In genomic region chr19:16520074-16520973, GRCh38 we compare ENCODE assay signal across 18 cellular contexts. TPM values are rescaled to one million over a fixed set of nuclear protein-coding genes. Genes with fewer than 3 reads are reported as not detected.
DNase-seq lines count a peak whose midpoint lies in the region; ATAC-seq, FAIRE-seq and TF ChIP-seq lines count a peak whose summit lies in the region.
"Had no signal": no experiment of that assay in that cellular context is flagged by ENCODE, and none has a peak within 500 bp of the region (broad histone marks: within the 10 kb centered on the region; RNA-seq: fewer than 3 reads in every experiment).

No MANE protein-coding gene starts in this region.

- peaks cover 35% of the 10 kb centered on the region for H3K36me3 Mint-ChIP-seq in endothelial cell (ENCODE audit: low read depth, unreplicated experiment)

- H3K79me2 ChIP-seq in HepG2 (ENCODE audit: insufficient read depth, low read length) = no peaks in the 10 kb centered on the region

- H3K27ac Mint-ChIP-seq in endothelial cell (ENCODE audit: unreplicated experiment) = peak overlapping the region; percentile 70

- TF ChIP-seq EP300 in HepG2 (IDR thresholded peaks at IDR 0.05; ENCODE audit: low read depth in 2 of 2, low read length in 2 of 2) (no peak), HepG2 (CRISPR knock-in tag; IDR thresholded peaks at IDR 0.05; ENCODE audit: borderline replicate concordance) (no peak)

- H3K36me3 ChIP-seq in HepG2 (replicated peaks in 1 of 2; ENCODE audit: control insufficient read depth in 1 of 2, insufficient read depth in 2 of 2, low read length in 2 of 2) (peaks cover 47 to 85% of the 10 kb centered on the region in 2 experiments), right lobe of liver (peaks cover 0 to 73% (median 36%) of the 10 kb centered on the region in 4 donors)

- intact Hi-C loops in HepG2 (cut with micrococcal nuclease; ENCODE audit: unreplicated experiment) = no loop called here
- intact Hi-C loops in right lobe of liver (cut with DNase I) = no loop called here

- FAIRE-seq in HepG2 (lab: Jason Lieb, UNC) = no peak

- WGBS in HepG2 (ENCODE audit: low lambda C conversion rate) = 98% methylated on average over 41 of the region's 45 CpGs
- 88% methylated on average over 10 of the region's 45 CpGs for WGBS in right lobe of liver (ENCODE audit: insufficient coverage, low coverage, low lambda C conversion rate, missing lambda C conversion rate)

- no TSS peak for BruUV-seq in HepG2 (replicated peaks; lab: Mats Ljungman, UMichigan)

- DNase-seq in HepG2 (ENCODE audit: low spot score) (no peak), right lobe of liver (no peak), endothelial cell (ENCODE audit: low spot score) (no peak), GM10248 (ENCODE audit: extremely low spot score) (no peak)
- no peak for DNase-seq in activated CD8-positive, alpha-beta memory T cell treated with anti-CD3 and anti-CD28 coated beads, Interleukin-2, amount 50 U/mL, for 48 hours
- DNase-seq: AML-193; CD4-positive, CD25-positive, alpha-beta regulatory T cell; DMS53; GOT3; KG1; NCI-H1092; NCI-H2107; NCI-H226; NCI-H69; PC-3 had no signal

- peak overlapping the region; percentile 15 for H3K4me3 Mint-ChIP-seq in endothelial cell (ENCODE audit: unreplicated experiment)
- H3K4me3 Mint-ChIP-seq: CD4-positive, CD25-positive, alpha-beta regulatory T cell had no signal

- CTCF ChIA-PET in HepG2 (lab: Yijun Ruan, JAX; ENCODE audit: low intra/inter-chr PET ratio, low total read pairs) (no interaction called here), GM10248 (lab: Yijun Ruan, JAX) (no interaction called here)

- no peaks in the 10 kb centered on the region for H4K20me1 ChIP-seq in HepG2 (ENCODE audit: insufficient read depth, low read length)

- no peak overlapping the region for H3K4me2 ChIP-seq in HepG2 (ENCODE audit: low read depth, low read length)

- TF ChIP-seq RAD21 in HepG2 (CRISPR knock-in tag; IDR thresholded peaks at IDR 0.05) = no peak

- H2AFZ ChIP-seq in HepG2 (ENCODE audit: low read length) = no peak overlapping the region

- H3K27me3 ChIP-seq in HepG2 (ENCODE audit: control insufficient read depth in 1 of 2, insufficient read depth in 2 of 2, low read length in 2 of 2) = no peaks in the 10 kb centered on the region; a peak in 1 of 5 replicates
- H3K27me3 ChIP-seq in right lobe of liver = no peaks in the 10 kb centered on the region

- peaks cover 5% of the 10 kb centered on the region for H3K27me3 Mint-ChIP-seq in endothelial cell (ENCODE audit: unreplicated experiment)
- H3K27me3 Mint-ChIP-seq: CD4-positive, CD25-positive, alpha-beta regulatory T cell had no signal

- H3K9me3 Mint-ChIP-seq in endothelial cell (ENCODE audit: unreplicated experiment) = no peaks in the 10 kb centered on the region
- H3K9me3 Mint-ChIP-seq: CD4-positive, CD25-positive, alpha-beta regulatory T cell had no signal

- H3K4me3 ChIP-seq in HepG2 (replicated peaks in 1 of 3; ENCODE audit: insufficient read depth in 1 of 3, low read depth in 2 of 3, low read length in 3 of 3) (no peak overlapping the region), right lobe of liver (no peak overlapping the region)

- ATAC-seq in HepG2 (no peak), right lobe of liver (no peak), GM18907 (IDR thresholded peaks at IDR 0.05; ENCODE audit: unreplicated experiment) (no peak)
- ATAC-seq: PC-3 had no signal

- TF ChIP-seq CTCF in HepG2 (CRISPR knock-in tag; IDR thresholded peaks at IDR 0.05) = no peak
- no peak for TF ChIP-seq CTCF in right lobe of liver (IDR thresholded peaks at IDR 0.05)
- no peak for TF ChIP-seq CTCF in endothelial cell (IDR thresholded peaks at IDR 0.05; ENCODE audit: unreplicated experiment)
- no peak for TF ChIP-seq CTCF in GM10248 (IDR thresholded peaks at IDR 0.05; ENCODE audit: control extremely low read depth, extremely low read depth, low read depth, missing control alignments)

- H3K4me1 ChIP-seq in HepG2 (ENCODE audit: insufficient read depth, low read length) (no peaks in the 10 kb centered on the region), right lobe of liver (peaks cover 0 to 17% (median 4%) of the 10 kb centered on the region in 4 donors)

- H3K9me3 ChIP-seq in HepG2 (ENCODE audit: low read length) (no peaks in the 10 kb centered on the region), right lobe of liver (no peaks in the 10 kb centered on the region)

- H3K9ac ChIP-seq in HepG2 (ENCODE audit: insufficient read depth, low read depth, low read length) = no peak overlapping the region

- in situ Hi-C loops in HepG2 (cut with HindIII; ENCODE audit: extremely low pct_ligation_motif_present, low pct_unique_long_range_greater_than_20kb) = no loop called here

- H3K4me1 Mint-ChIP-seq in endothelial cell (ENCODE audit: unreplicated experiment) = no peaks in the 10 kb centered on the region
- H3K4me1 Mint-ChIP-seq: CD4-positive, CD25-positive, alpha-beta regulatory T cell had no signal

- H3K27ac ChIP-seq in HepG2 (ENCODE audit: extremely low read length, insufficient read depth, low read length) (no peak overlapping the region), right lobe of liver (no peak overlapping the region)

- TF ChIP-seq POLR2A in HepG2 (IDR thresholded peaks at IDR 0.05; ENCODE audit: insufficient read depth in 1 of 2, low read depth in 2 of 2, low read length in 2 of 2) (peak; percentile 22 to 30; a peak in 1 of 4 replicates), right lobe of liver (IDR thresholded peaks at IDR 0.05) (no peak)

- POLR2A ChIA-PET in HepG2 (lab: Yijun Ruan, JAX) (no interaction called here), GM10248 (lab: Yijun Ruan, JAX) (no interaction called here)

RNA-seq across cellular contexts. Expression of gene CHERP, which starts 21.9 kb away (rescaled TPM):
- total RNA-seq in HepG2 (2016; rRNA removed; fragmentation: Illumina TruSeq; extraction: Trizol) = 4.3 and 9.1 TPM in 2 replicates
- 3.8 and 4.0 TPM in 2 replicates for total RNA-seq in HepG2 (2016; cell fraction: cytosol; rRNA removed; fragmentation: Illumina TruSeq; extraction: Trizol; ENCODE audit: low read depth)
- 6.0 and 7.4 TPM in 2 replicates for total RNA-seq in HepG2 (2016; cell fraction: insoluble cytoplasmic fraction; rRNA removed; fragmentation: Illumina TruSeq; extraction: Trizol)
- 5.5 and 6.1 TPM in 2 replicates for total RNA-seq in HepG2 (2016; cell fraction: membrane; rRNA removed; fragmentation: Illumina TruSeq; extraction: Trizol)
- total RNA-seq in HepG2 (2016; cell fraction: nucleus; rRNA removed; fragmentation: Illumina TruSeq; extraction: Trizol) = 8.1 and 13.9 TPM in 2 replicates
- polyA plus RNA-seq in HepG2 (2011; rRNA removed) = 5.4 and 5.9 TPM in 2 replicates
- 2.9 and 3.2 TPM in 2 replicates for polyA plus RNA-seq in HepG2 (2011; cell fraction: cytosol; rRNA removed)
- 34.4 and 39.5 TPM in 2 replicates for polyA plus RNA-seq in HepG2 (2011; cell fraction: nucleus; rRNA removed)
- 20.4 and 25.1 TPM in 2 replicates for polyA plus RNA-seq in HepG2 (2012)
- 2.1 and 2.2 TPM in 2 replicates for polyA plus RNA-seq in HepG2 (2016; cell fraction: cytosol; fragmentation: Illumina TruSeq; extraction: Trizol; ENCODE audit: low read depth)
- polyA plus RNA-seq in HepG2 (2016; cell fraction: insoluble cytoplasmic fraction; fragmentation: Illumina TruSeq; extraction: Trizol; ENCODE audit: low read depth) = 19.7 and 26.9 TPM in 2 replicates
- polyA plus RNA-seq in HepG2 (2016; cell fraction: membrane; fragmentation: Illumina TruSeq; extraction: Trizol; ENCODE audit: low read depth) = 4.9 and 6.0 TPM in 2 replicates
- polyA plus RNA-seq in HepG2 (2016; cell fraction: nucleus; fragmentation: Illumina TruSeq; extraction: Trizol; ENCODE audit: insufficient read depth, low read depth) = 54.8 and 59.8 TPM in 2 replicates
- 10.1 and 16.3 TPM in 2 replicates for polyA minus RNA-seq in HepG2 (2011; rRNA and poly(A)+ RNA removed; ENCODE audit: low replicate concordance)
- 7.1 and 9.3 TPM in 2 replicates for polyA minus RNA-seq in HepG2 (2011; cell fraction: cytosol; rRNA and poly(A)+ RNA removed)
- polyA minus RNA-seq in HepG2 (2011; cell fraction: nucleus; rRNA and poly(A)+ RNA removed) = 18.4 and 19.8 TPM in 2 replicates
- 10 to 100 TPM in 4 of 6 experiments, 1 to 10 TPM in 2; 6.8 to 26.2 (median 20.6) TPM for total RNA-seq in right lobe of liver
- total RNA-seq in endothelial cell (ENCODE audit: unreplicated experiment) = 66.5 TPM

RNA-seq across cellular contexts. Expression of gene C19orf44, which starts 24.1 kb away (rescaled TPM):
- 3.6 and 4.3 TPM in 2 replicates for total RNA-seq in HepG2 (2016; rRNA removed; fragmentation: Illumina TruSeq; extraction: Trizol)
- 2.6 and 3.0 TPM in 2 replicates for total RNA-seq in HepG2 (2016; cell fraction: cytosol; rRNA removed; fragmentation: Illumina TruSeq; extraction: Trizol; ENCODE audit: low read depth)
- total RNA-seq in HepG2 (2016; cell fraction: insoluble cytoplasmic fraction; rRNA removed; fragmentation: Illumina TruSeq; extraction: Trizol) = 2.7 and 3.1 TPM in 2 replicates
- 1.9 and 2.2 TPM in 2 replicates for total RNA-seq in HepG2 (2016; cell fraction: membrane; rRNA removed; fragmentation: Illumina TruSeq; extraction: Trizol)
- 4.6 and 4.8 TPM in 2 replicates for total RNA-seq in HepG2 (2016; cell fraction: nucleus; rRNA removed; fragmentation: Illumina TruSeq; extraction: Trizol)
- 3.2 and 4.1 TPM in 2 replicates for polyA plus RNA-seq in HepG2 (2011; rRNA removed)
- polyA plus RNA-seq in HepG2 (2011; cell fraction: cytosol; rRNA removed) = 3.3 and 3.5 TPM in 2 replicates
- polyA plus RNA-seq in HepG2 (2011; cell fraction: nucleus; rRNA removed) = 10.6 and 11.2 TPM in 2 replicates
- 3.4 and 5.4 TPM in 2 replicates for polyA plus RNA-seq in HepG2 (2012)
- polyA plus RNA-seq in HepG2 (2016; cell fraction: cytosol; fragmentation: Illumina TruSeq; extraction: Trizol; ENCODE audit: low read depth) = 0.60 and 0.90 TPM in 2 replicates
- 3.6 and 4.3 TPM in 2 replicates for polyA plus RNA-seq in HepG2 (2016; cell fraction: insoluble cytoplasmic fraction; fragmentation: Illumina TruSeq; extraction: Trizol; ENCODE audit: low read depth)
- polyA plus RNA-seq in HepG2 (2016; cell fraction: membrane; fragmentation: Illumina TruSeq; extraction: Trizol; ENCODE audit: low read depth) = 1.5 TPM in 2 replicates
- polyA plus RNA-seq in HepG2 (2016; cell fraction: nucleus; fragmentation: Illumina TruSeq; extraction: Trizol; ENCODE audit: insufficient read depth, low read depth) = 10.2 and 12.1 TPM in 2 replicates
- polyA minus RNA-seq in HepG2 (2011; rRNA and poly(A)+ RNA removed; ENCODE audit: low replicate concordance) = 2.9 and 3.4 TPM in 2 replicates
- 2.4 and 4.4 TPM in 2 replicates for polyA minus RNA-seq in HepG2 (2011; cell fraction: cytosol; rRNA and poly(A)+ RNA removed)
- 6.7 and 8.1 TPM in 2 replicates for polyA minus RNA-seq in HepG2 (2011; cell fraction: nucleus; rRNA and poly(A)+ RNA removed)
- 1 to 10 TPM; 1.8 to 4.3 (median 2.5) TPM for total RNA-seq in right lobe of liver
- 3.7 TPM for total RNA-seq in endothelial cell (ENCODE audit: unreplicated experiment)

RNA-seq across cellular contexts. Expression of gene CALR3, which starts 24.4 kb away (rescaled TPM):
- total RNA-seq in HepG2 (2016; rRNA removed; fragmentation: Illumina TruSeq; extraction: Trizol) = not detected in 2 replicates
- not detected in 2 replicates for total RNA-seq in HepG2 (2016; cell fraction: cytosol; rRNA removed; fragmentation: Illumina TruSeq; extraction: Trizol; ENCODE audit: low read depth)
- not detected in 2 replicates for total RNA-seq in HepG2 (2016; cell fraction: insoluble cytoplasmic fraction; rRNA removed; fragmentation: Illumina TruSeq; extraction: Trizol)
- not detected in 2 replicates for total RNA-seq in HepG2 (2016; cell fraction: membrane; rRNA removed; fragmentation: Illumina TruSeq; extraction: Trizol)
- not detected in 2 replicates for total RNA-seq in HepG2 (2016; cell fraction: nucleus; rRNA removed; fragmentation: Illumina TruSeq; extraction: Trizol)
- polyA plus RNA-seq in HepG2 (2011; rRNA removed) = not detected in 2 replicates
- polyA plus RNA-seq in HepG2 (2011; cell fraction: cytosol; rRNA removed) = not detected in 2 replicates
- not detected in 2 replicates for polyA plus RNA-seq in HepG2 (2011; cell fraction: nucleus; rRNA removed)
- polyA plus RNA-seq in HepG2 (2012) = 0.16 TPM in 1 of 2 replicates, not detected in the other
- not detected in 2 replicates for polyA plus RNA-seq in HepG2 (2016; cell fraction: cytosol; fragmentation: Illumina TruSeq; extraction: Trizol; ENCODE audit: low read depth)
- polyA plus RNA-seq in HepG2 (2016; cell fraction: insoluble cytoplasmic fraction; fragmentation: Illumina TruSeq; extraction: Trizol; ENCODE audit: low read depth) = not detected in 2 replicates
- polyA plus RNA-seq in HepG2 (2016; cell fraction: membrane; fragmentation: Illumina TruSeq; extraction: Trizol; ENCODE audit: low read depth) = not detected in 2 replicates
- not detected in 2 replicates for polyA plus RNA-seq in HepG2 (2016; cell fraction: nucleus; fragmentation: Illumina TruSeq; extraction: Trizol; ENCODE audit: insufficient read depth, low read depth)
- not detected in 2 replicates for polyA minus RNA-seq in HepG2 (2011; rRNA and poly(A)+ RNA removed; ENCODE audit: low replicate concordance)
- not detected in 2 replicates for polyA minus RNA-seq in HepG2 (2011; cell fraction: cytosol; rRNA and poly(A)+ RNA removed)
- not detected in 2 replicates for polyA minus RNA-seq in HepG2 (2011; cell fraction: nucleus; rRNA and poly(A)+ RNA removed)
- not detected for total RNA-seq in right lobe of liver
- not detected for total RNA-seq in endothelial cell (ENCODE audit: unreplicated experiment)
- total RNA-seq: A673; CD4-positive, CD25-positive, alpha-beta regulatory T cell; M059J had no signal
- polyA plus RNA-seq: CD4-positive, CD25-positive, alpha-beta regulatory T cell had no signal

RNA-seq across cellular contexts. Expression of gene EPS15L1, which starts 48.6 kb away (rescaled TPM):
- 7.0 and 8.6 TPM in 2 replicates for total RNA-seq in HepG2 (2016; rRNA removed; fragmentation: Illumina TruSeq; extraction: Trizol)
- total RNA-seq in HepG2 (2016; cell fraction: cytosol; rRNA removed; fragmentation: Illumina TruSeq; extraction: Trizol; ENCODE audit: low read depth) = 3.7 and 4.1 TPM in 2 replicates
- 8.4 and 8.7 TPM in 2 replicates for total RNA-seq in HepG2 (2016; cell fraction: insoluble cytoplasmic fraction; rRNA removed; fragmentation: Illumina TruSeq; extraction: Trizol)
- total RNA-seq in HepG2 (2016; cell fraction: membrane; rRNA removed; fragmentation: Illumina TruSeq; extraction: Trizol) = 5.5 and 7.2 TPM in 2 replicates
- 16.1 and 18.4 TPM in 2 replicates for total RNA-seq in HepG2 (2016; cell fraction: nucleus; rRNA removed; fragmentation: Illumina TruSeq; extraction: Trizol)
- polyA plus RNA-seq in HepG2 (2011; rRNA removed) = 14.0 and 16.5 TPM in 2 replicates
- 8.2 and 8.5 TPM in 2 replicates for polyA plus RNA-seq in HepG2 (2011; cell fraction: cytosol; rRNA removed)
- polyA plus RNA-seq in HepG2 (2011; cell fraction: nucleus; rRNA removed) = 28.2 and 31.7 TPM in 2 replicates
- polyA plus RNA-seq in HepG2 (2012) = 23.7 and 24.6 TPM in 2 replicates
- 2.8 TPM in 2 replicates for polyA plus RNA-seq in HepG2 (2016; cell fraction: cytosol; fragmentation: Illumina TruSeq; extraction: Trizol; ENCODE audit: low read depth)
- 18.3 and 21.1 TPM in 2 replicates for polyA plus RNA-seq in HepG2 (2016; cell fraction: insoluble cytoplasmic fraction; fragmentation: Illumina TruSeq; extraction: Trizol; ENCODE audit: low read depth)
- polyA plus RNA-seq in HepG2 (2016; cell fraction: membrane; fragmentation: Illumina TruSeq; extraction: Trizol; ENCODE audit: low read depth) = 3.9 and 5.1 TPM in 2 replicates
- 25.3 and 31.3 TPM in 2 replicates for polyA plus RNA-seq in HepG2 (2016; cell fraction: nucleus; fragmentation: Illumina TruSeq; extraction: Trizol; ENCODE audit: insufficient read depth, low read depth)
- polyA minus RNA-seq in HepG2 (2011; rRNA and poly(A)+ RNA removed; ENCODE audit: low replicate concordance) = 22.5 and 23.7 TPM in 2 replicates
- polyA minus RNA-seq in HepG2 (2011; cell fraction: cytosol; rRNA and poly(A)+ RNA removed) = 13.0 and 19.8 TPM in 2 replicates
- 31.8 and 42.8 TPM in 2 replicates for polyA minus RNA-seq in HepG2 (2011; cell fraction: nucleus; rRNA and poly(A)+ RNA removed)
- total RNA-seq in right lobe of liver = 10 to 100 TPM in 4 of 6 experiments, 1 to 10 TPM in 2; 6.3 to 22.5 (median 13.8) TPM
- 34.5 TPM for total RNA-seq in endothelial cell (ENCODE audit: unreplicated experiment)

RNA-seq across cellular contexts. Expression of gene SLC35E1, which starts 51.9 kb away (rescaled TPM):
- total RNA-seq in HepG2 (2016; rRNA removed; fragmentation: Illumina TruSeq; extraction: Trizol) = 17.2 and 21.2 TPM in 2 replicates
- 6.0 and 7.6 TPM in 2 replicates for total RNA-seq in HepG2 (2016; cell fraction: cytosol; rRNA removed; fragmentation: Illumina TruSeq; extraction: Trizol; ENCODE audit: low read depth)
- total RNA-seq in HepG2 (2016; cell fraction: insoluble cytoplasmic fraction; rRNA removed; fragmentation: Illumina TruSeq; extraction: Trizol) = 15.6 and 20.2 TPM in 2 replicates
- total RNA-seq in HepG2 (2016; cell fraction: membrane; rRNA removed; fragmentation: Illumina TruSeq; extraction: Trizol) = 18.9 and 19.7 TPM in 2 replicates
- 18.5 and 21.4 TPM in 2 replicates for total RNA-seq in HepG2 (2016; cell fraction: nucleus; rRNA removed; fragmentation: Illumina TruSeq; extraction: Trizol)
- 46.5 and 48.0 TPM in 2 replicates for polyA plus RNA-seq in HepG2 (2011; rRNA removed)
- 31.6 and 37.8 TPM in 2 replicates for polyA plus RNA-seq in HepG2 (2011; cell fraction: cytosol; rRNA removed)
- 26.3 and 38.8 TPM in 2 replicates for polyA plus RNA-seq in HepG2 (2011; cell fraction: nucleus; rRNA removed)
- 25.6 and 26.5 TPM in 2 replicates for polyA plus RNA-seq in HepG2 (2012)
- 5.7 and 6.3 TPM in 2 replicates for polyA plus RNA-seq in HepG2 (2016; cell fraction: cytosol; fragmentation: Illumina TruSeq; extraction: Trizol; ENCODE audit: low read depth)
- 16.1 and 22.5 TPM in 2 replicates for polyA plus RNA-seq in HepG2 (2016; cell fraction: insoluble cytoplasmic fraction; fragmentation: Illumina TruSeq; extraction: Trizol; ENCODE audit: low read depth)
- polyA plus RNA-seq in HepG2 (2016; cell fraction: membrane; fragmentation: Illumina TruSeq; extraction: Trizol; ENCODE audit: low read depth) = 20.6 and 22.2 TPM in 2 replicates
- 45.9 and 46.6 TPM in 2 replicates for polyA plus RNA-seq in HepG2 (2016; cell fraction: nucleus; fragmentation: Illumina TruSeq; extraction: Trizol; ENCODE audit: insufficient read depth, low read depth)
- 181 and 185 TPM in 2 replicates for polyA minus RNA-seq in HepG2 (2011; rRNA and poly(A)+ RNA removed; ENCODE audit: low replicate concordance)
- polyA minus RNA-seq in HepG2 (2011; cell fraction: cytosol; rRNA and poly(A)+ RNA removed) = 33.0 and 39.5 TPM in 2 replicates
- 24.8 and 31.7 TPM in 2 replicates for polyA minus RNA-seq in HepG2 (2011; cell fraction: nucleus; rRNA and poly(A)+ RNA removed)
- 10 to 100 TPM; 17.2 to 27.4 (median 20.1) TPM for total RNA-seq in right lobe of liver
- 29.7 TPM for total RNA-seq in endothelial cell (ENCODE audit: unreplicated experiment)
